In genomic region chr6:106974999-106975698, GRCh38 we compare ENCODE assay signal across 8 cellular contexts. TPM values are rescaled to one million over a fixed set of nuclear protein-coding genes. Genes with fewer than 3 reads are reported as not detected.
A peak's percentile ranks its signal among the peaks of the same experiment; 100 is the strongest.
DNase-seq lines count a peak whose midpoint lies in the region; ATAC-seq and TF ChIP-seq lines count a peak whose summit lies in the region.

No MANE protein-coding gene starts in this region.

- peak in 2 of 56 donors; percentile 13 to 16 for TF ChIP-seq CTCF in dorsolateral prefrontal cortex (IDR thresholded peaks at IDR 0.05 in 54 of 56, conservative IDR thresholded peaks at IDR 0.05 in 2 of 56; ENCODE audit: low read depth in 1 of 56, partially characterized antibody in 56 of 56)
- no peak for TF ChIP-seq CTCF in upper lobe of right lung (IDR thresholded peaks at IDR 0.05)

- intact Hi-C loops in dorsolateral prefrontal cortex (cut with DNase I), result loop anchor here (5.0 to 10.0 kb wide), 2 partner anchors 530 to 638 kb away; no protein-coding TSS in a partner anchor
- intact Hi-C loops in upper lobe of right lung (cut with DNase I), result no loop called here

- peak; percentile 68 for ATAC-seq in GM19023 (IDR thresholded peaks at IDR 0.05; ENCODE audit: unreplicated experiment)
- ATAC-seq in HG03520 (IDR thresholded peaks at IDR 0.05; ENCODE audit: unreplicated experiment), result peak; percentile 53
- ATAC-seq in upper lobe of right lung, result peak; percentile 85
- ATAC-seq in HG03460 (IDR thresholded peaks at IDR 0.05; ENCODE audit: unreplicated experiment), result no peak

- peak overlapping the region; percentile 70 to 98 (median 97) for H3K9ac ChIP-seq in BLaER1 treated with 17β-estradiol and CSF1 and Interleukin-3, amounts not matched to agents 10 nM and 100 nM

- H3K27ac ChIP-seq in BLaER1 treated with 17β-estradiol and CSF1 and Interleukin-3, amounts not matched to agents 10 nM and 100 nM, result peak overlapping the region in 10 of 11 experiments; percentile 19 to 99 (median 96); a peak in 19 of 22 replicates
- H3K27ac ChIP-seq in dorsolateral prefrontal cortex (no peak overlapping the region), upper lobe of right lung (peak overlapping the region; percentile 42)

- peak overlapping the region; percentile 83 to 98 (median 94) for H3K4me3 ChIP-seq in BLaER1 treated with 17β-estradiol and CSF1 and Interleukin-3, amounts not matched to agents 10 nM and 100 nM
- H3K4me3 ChIP-seq in dorsolateral prefrontal cortex (peak overlapping the region in 58 of 59 donors; percentile 14 to 69 (median 50)), upper lobe of right lung (peak overlapping the region; percentile 65)

- H3K4me1 ChIP-seq in BLaER1 treated with 17β-estradiol and CSF1 and Interleukin-3, amounts not matched to agents 10 nM and 100 nM, result peaks cover 14 to 45% (median 34%) of the 10 kb centered on the region in 10 experiments
- peaks cover 16% of the 10 kb centered on the region for H3K4me1 ChIP-seq in upper lobe of right lung

- peak overlapping the region; percentile 61 to 100 (median 88) for H3K4me2 ChIP-seq in BLaER1 treated with 17β-estradiol and CSF1 and Interleukin-3, amounts not matched to agents 10 nM and 100 nM

- peaks cover 0 to 40% (median 23%) of the 10 kb centered on the region in 11 experiments; a peak in 12 of 22 replicates for H4K20me1 ChIP-seq in BLaER1 treated with 17β-estradiol and CSF1 and Interleukin-3, amounts not matched to agents 10 nM and 100 nM

- H3K27me3 ChIP-seq in BLaER1 treated with 17β-estradiol and CSF1 and Interleukin-3, amounts not matched to agents 10 nM and 100 nM, result peaks cover 0 to 32% (median 0%) of the 10 kb centered on the region in 11 experiments; a peak in 4 of 22 replicates
- H3K27me3 ChIP-seq in dorsolateral prefrontal cortex (peaks cover 7 to 77% (median 57%) of the 10 kb centered on the region in 45 donors), upper lobe of right lung (peaks cover 41% of the 10 kb centered on the region)

- DNase-seq in RPMI7951 (ENCODE audit: low read depth), result peak; percentile 24
- DNase-seq in dorsolateral prefrontal cortex, result no peak
- peak; percentile 89 for DNase-seq in mesenteric fat pad (ENCODE audit: low spot score)
- peak; percentile 83 for DNase-seq in upper lobe of right lung

- no peaks in the 10 kb centered on the region for H3K9me3 ChIP-seq in BLaER1 treated with 17β-estradiol and CSF1 and Interleukin-3, amounts not matched to agents 10 nM and 100 nM (replicated peaks in 1 of 11)
- H3K9me3 ChIP-seq in upper lobe of right lung, result no peaks in the 10 kb centered on the region

- peaks cover 0 to 21% (median 9%) of the 10 kb centered on the region in 11 experiments; a peak in 9 of 22 replicates for H3K36me3 ChIP-seq in BLaER1 treated with 17β-estradiol and CSF1 and Interleukin-3, amounts not matched to agents 10 nM and 100 nM
- H3K36me3 ChIP-seq in upper lobe of right lung, result no peaks in the 10 kb centered on the region

RNA-seq across cellular contexts. Expression of gene CD24, which starts 0.6 kb away (rescaled TPM):
- 0.72 and 1.9 TPM in 2 replicates for total RNA-seq in RPMI7951 (2014; rRNA removed; shearing (Covaris generic))
- 10 to 100 TPM in 30 of 120 experiments, 1 to 10 TPM in 90; 1.4 to 17.5 (median 7.1) TPM for total RNA-seq in dorsolateral prefrontal cortex
- total RNA-seq in mesenteric fat pad, result 2.1 TPM
- total RNA-seq in upper lobe of right lung, result 63.6 TPM

RNA-seq across cellular contexts. Expression of gene MTRES1, which starts 52.9 kb away (rescaled TPM):
- total RNA-seq in RPMI7951 (2014; rRNA removed; shearing (Covaris generic)), result 25.7 and 32.8 TPM in 2 replicates
- 10 to 100 TPM; 11.8 to 29.9 (median 22.5) TPM for total RNA-seq in dorsolateral prefrontal cortex
- total RNA-seq in mesenteric fat pad, result 16.1 TPM
- 15.1 TPM for total RNA-seq in upper lobe of right lung

Comparison
In these comparisons a context has a peak if more than half of its experiments do, and no peak if none do; other contexts are left out.
1. H3K27ac ChIP-seq: peak in BLaER1 treated with 17β-estradiol and CSF1 and Interleukin-3, amounts not matched to agents 10 nM and 100 nM (10 of 11) and upper lobe of right lung (single experiment); none in dorsolateral prefrontal cortex (0 of 59).
2. DNase-seq: peak in RPMI7951 (single experiment), mesenteric fat pad (single experiment) and upper lobe of right lung (single experiment); none in dorsolateral prefrontal cortex (0 of 10).
3. Peak in every context shown above with its lines, with median percentiles within 50 percentile points of each other: H3K4me3 ChIP-seq.